In the genomic region with DNA sequence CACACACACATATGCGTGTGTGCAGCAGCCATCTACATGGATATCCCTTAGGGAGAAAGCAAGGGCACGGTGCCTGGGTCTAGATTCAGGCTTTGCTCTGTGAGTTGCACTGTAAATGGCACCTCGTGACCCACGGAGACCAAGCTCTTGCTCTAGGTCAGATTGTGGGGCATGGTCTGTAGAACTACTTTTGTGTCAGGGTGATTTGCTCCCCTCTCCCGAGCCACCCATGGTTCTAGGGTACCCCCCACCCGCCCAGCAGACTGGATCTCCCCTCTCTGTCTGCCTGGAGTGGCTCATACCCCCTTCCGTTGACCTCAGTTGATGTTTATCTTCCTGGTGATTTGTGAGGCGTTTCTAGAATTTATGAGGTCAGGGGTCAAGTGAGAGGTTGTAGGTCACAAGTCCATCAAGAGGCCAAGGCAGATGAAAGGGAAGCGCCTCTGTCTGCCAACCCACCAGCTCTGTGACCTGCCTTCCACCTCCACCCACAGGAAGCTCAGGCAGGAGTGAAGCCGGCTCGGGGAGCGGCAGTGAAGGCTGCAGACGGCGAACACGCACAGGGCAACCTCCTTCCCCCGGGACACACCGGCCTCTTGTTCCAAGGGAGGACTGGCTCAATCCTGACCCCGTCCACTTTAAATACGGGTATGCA, we compare ENCODE assay signal across 1 cellular context.
TF ChIP-seq lines count a peak whose summit lies in the region.

No MANE protein-coding gene starts in this region.

TF ChIP-seq in GM23338, 12 proteins besides CTCF, POLR2A, EP300 and RAD21 (continued from another document):
- TF ChIP-seq REST (IDR thresholded peaks at IDR 0.05; ENCODE audit: unreplicated experiment) (no peak), CREB1 (CRISPR knock-in tag; IDR thresholded peaks at IDR 0.05; ENCODE audit: low read depth) (no peak), ZNF114 (CRISPR knock-in tag; IDR thresholded peaks at IDR 0.05) (no peak), ZNF462 (CRISPR knock-in tag; IDR thresholded peaks at IDR 0.05) (no peak), EZH2phosphoT487 (IDR thresholded peaks at IDR 0.05; ENCODE audit: unreplicated experiment) (no peak)
- TF ChIP-seq, protein P1, sequence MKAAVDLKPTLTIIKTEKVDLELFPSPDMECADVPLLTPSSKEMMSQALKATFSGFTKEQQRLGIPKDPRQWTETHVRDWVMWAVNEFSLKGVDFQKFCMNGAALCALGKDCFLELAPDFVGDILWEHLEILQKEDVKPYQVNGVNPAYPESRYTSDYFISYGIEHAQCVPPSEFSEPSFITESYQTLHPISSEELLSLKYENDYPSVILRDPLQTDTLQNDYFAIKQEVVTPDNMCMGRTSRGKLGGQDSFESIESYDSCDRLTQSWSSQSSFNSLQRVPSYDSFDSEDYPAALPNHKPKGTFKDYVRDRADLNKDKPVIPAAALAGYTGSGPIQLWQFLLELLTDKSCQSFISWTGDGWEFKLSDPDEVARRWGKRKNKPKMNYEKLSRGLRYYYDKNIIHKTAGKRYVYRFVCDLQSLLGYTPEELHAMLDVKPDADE (IDR thresholded peaks at IDR 0.05), result no peak
TF ChIP-seq in GM23338: peak in this region for 0.
